19 cellular contexts compared by ENCODE assay signal in genomic region chr16:1817716-1818115, GRCh38. TPM values are rescaled to one million over a fixed set of nuclear protein-coding genes. Genes with fewer than 3 reads are reported as not detected.
DNase-seq lines count a peak whose midpoint lies in the region; ATAC-seq, FAIRE-seq and TF ChIP-seq lines count a peak whose summit lies in the region.
"Had no signal": no experiment of that assay in that cellular context is flagged by ENCODE, and none has a peak within 500 bp of the region (broad histone marks: within the 10 kb centered on the region; RNA-seq: fewer than 3 reads in every experiment).

No MANE protein-coding gene starts in this region.

- H3K79me2 ChIP-seq in HepG2 (ENCODE audit: insufficient read depth, low read length) (no peaks in the 10 kb centered on the region), PC-3 (ENCODE audit: low read length) (no peaks in the 10 kb centered on the region; the same call in 1 of the 2 replicates)

- no peak overlapping the region for H3K27ac ChIP-seq in RWPE2 (ENCODE audit: poor library complexity, severe bottlenecking)
- no peak overlapping the region for H3K27ac ChIP-seq in HepG2 (ENCODE audit: extremely low read length, insufficient read depth, low read length)
- H3K27ac ChIP-seq in PC-3 (ENCODE audit: low read length): no peak overlapping the region
- H3K27ac ChIP-seq: SK-N-MC had no signal

- H2AFZ ChIP-seq in HepG2 (ENCODE audit: low read length) (no peak overlapping the region), PC-3 (ENCODE audit: low read length) (no peak overlapping the region)

- peaks cover 17% of the 10 kb centered on the region for H3K36me3 Mint-ChIP-seq in activated CD8-positive, alpha-beta T cell treated with anti-CD3 and anti-CD28 coated beads for 36 hours (ENCODE audit: low read depth)

- no peak for TF ChIP-seq RAD21 in HepG2 (CRISPR knock-in tag; IDR thresholded peaks at IDR 0.05)

- H3K36me3 ChIP-seq in RWPE2 (ENCODE audit: low read depth): peaks cover 33% of the 10 kb centered on the region
- H3K36me3 ChIP-seq in HepG2 (replicated peaks in 1 of 2; ENCODE audit: control insufficient read depth in 1 of 2, insufficient read depth in 2 of 2, low read length in 2 of 2): peaks cover 16 to 43% of the 10 kb centered on the region in 2 experiments; a peak in 4 of 5 replicates
- peaks cover 4% of the 10 kb centered on the region; the same call in 1 of the 2 replicates for H3K36me3 ChIP-seq in PC-3 (ENCODE audit: low read depth, low read length)

- POLR2A ChIA-PET in HepG2 (lab: Yijun Ruan, JAX): no interaction called here
- POLR2A ChIA-PET in activated CD8-positive, alpha-beta T cell treated with anti-CD3 and anti-CD28 coated beads for 36 hours (lab: Charles Lee): no interaction called here
- POLR2A ChIA-PET in PC-3 (lab: Charles Lee; ENCODE audit: unreplicated experiment): no interaction called here

- H4K20me1 ChIP-seq in HepG2 (ENCODE audit: insufficient read depth, low read length) (peaks cover 5% of the 10 kb centered on the region; the same call in 1 of the 2 replicates), PC-3 (ENCODE audit: low read length) (no peaks in the 10 kb centered on the region)

- CTCF ChIA-PET in HepG2 (lab: Yijun Ruan, JAX; ENCODE audit: low intra/inter-chr PET ratio, low total read pairs): no interaction called here
- CTCF ChIA-PET in activated CD8-positive, alpha-beta T cell treated with anti-CD3 and anti-CD28 coated beads for 36 hours (lab: Charles Lee): no interaction called here
- CTCF ChIA-PET in PC-3 (lab: Charles Lee): no interaction called here

- no peak overlapping the region for H3K4me3 Mint-ChIP-seq in activated CD8-positive, alpha-beta T cell treated with anti-CD3 and anti-CD28 coated beads for 36 hours
- H3K4me3 Mint-ChIP-seq: CD4-positive, CD25-positive, alpha-beta regulatory T cell had no signal

- H3K9me2 ChIP-seq in PC-3 (replicated peaks; ENCODE audit: low read length): no peaks in the 10 kb centered on the region

- H3K9me3 ChIP-seq in RWPE2 (ENCODE audit: severe bottlenecking) (no peaks in the 10 kb centered on the region), HepG2 (ENCODE audit: low read length) (no peaks in the 10 kb centered on the region), PC-3 (ENCODE audit: low read length) (no peaks in the 10 kb centered on the region)
- H3K9me3 ChIP-seq: BE2C had no signal

- H3K4me3 ChIP-seq in RWPE2 (ENCODE audit: severe bottlenecking) (no peak overlapping the region), HepG2 (replicated peaks in 1 of 3; ENCODE audit: insufficient read depth in 1 of 3, low read depth in 2 of 3, low read length in 3 of 3) (no peak overlapping the region), PC-3 (ENCODE audit: low read length) (no peak overlapping the region)
- H3K4me3 ChIP-seq: SK-N-MC had no signal

- TF ChIP-seq POLR2A in HepG2 (IDR thresholded peaks at IDR 0.05; ENCODE audit: insufficient read depth in 1 of 2, low read depth in 2 of 2, low read length in 2 of 2): no peak

- ATAC-seq in RWPE2 (ENCODE audit: low read depth) (no peak), HepG2 (peak; percentile 11; the same call in 2 of the 3 replicates), PC-3 (no peak)
- no peak for ATAC-seq in activated CD8-positive, alpha-beta T cell treated with anti-CD3 and anti-CD28 coated beads for 36 hours

- TF ChIP-seq CTCF in RWPE2 (IDR thresholded peaks at IDR 0.05; ENCODE audit: poor library complexity, severe bottlenecking) (no peak), HepG2 (CRISPR knock-in tag; IDR thresholded peaks at IDR 0.05) (no peak), PC-3 (conservative IDR thresholded peaks at IDR 0.05; ENCODE audit: low read depth, low read length) (no peak)
- TF ChIP-seq CTCF in activated CD8-positive, alpha-beta T cell treated with anti-CD3 and anti-CD28 coated beads for 36 hours (IDR thresholded peaks at IDR 0.05): no peak

- BruUV-seq in HepG2 (replicated peaks; lab: Mats Ljungman, UMichigan) (no TSS peak), PC-3 (replicated peaks; lab: Mats Ljungman, UMichigan) (no TSS peak)

- H3K27me3 Mint-ChIP-seq in activated CD8-positive, alpha-beta T cell treated with anti-CD3 and anti-CD28 coated beads for 36 hours: no peaks in the 10 kb centered on the region
- H3K27me3 Mint-ChIP-seq: CD4-positive, CD25-positive, alpha-beta regulatory T cell had no signal

- no peaks in the 10 kb centered on the region for H3K9me3 Mint-ChIP-seq in activated CD8-positive, alpha-beta T cell treated with anti-CD3 and anti-CD28 coated beads for 36 hours
- H3K9me3 Mint-ChIP-seq: CD4-positive, CD25-positive, alpha-beta regulatory T cell had no signal

- H3K4me1 ChIP-seq in RWPE2 (ENCODE audit: insufficient read depth, poor library complexity, severe bottlenecking) (no peaks in the 10 kb centered on the region), HepG2 (ENCODE audit: insufficient read depth, low read length) (peaks cover 5% of the 10 kb centered on the region), PC-3 (ENCODE audit: insufficient read depth, low read length) (peaks cover 5% of the 10 kb centered on the region; the same call in 1 of the 2 replicates)
- H3K4me1 ChIP-seq: BE2C had no signal

- H3K27me3 ChIP-seq in RWPE2 (ENCODE audit: insufficient read depth, poor library complexity, severe bottlenecking): no peaks in the 10 kb centered on the region
- H3K27me3 ChIP-seq in HepG2 (ENCODE audit: control insufficient read depth in 1 of 2, insufficient read depth in 2 of 2, low read length in 2 of 2): no peaks in the 10 kb centered on the region
- no peaks in the 10 kb centered on the region for H3K27me3 ChIP-seq in PC-3 (ENCODE audit: low read length)
- H3K27me3 ChIP-seq: BE2C had no signal

- H3K9ac ChIP-seq in HepG2 (ENCODE audit: insufficient read depth, low read depth, low read length) (no peak overlapping the region), PC-3 (ENCODE audit: low read length) (no peak overlapping the region)

- FAIRE-seq in HepG2 (lab: Jason Lieb, UNC): no peak
- FAIRE-seq: A204.1, RCC 7860 had no signal

- 97% methylated on average over 13 of the region's 17 CpGs for WGBS in HepG2 (ENCODE audit: low lambda C conversion rate)

- peak; percentile 58 for DNase-seq in RWPE2 (ENCODE audit: low spot score)
- no peak for DNase-seq in HepG2 (ENCODE audit: low spot score)
- no peak for DNase-seq in activated CD8-positive, alpha-beta T cell treated with anti-CD3 and anti-CD28 coated beads for 36 hours
- no peak for DNase-seq in PC-3
- DNase-seq: BE2C; CD4-positive, CD25-positive, alpha-beta regulatory T cell; COR-L47; DMS 273 treated with DMSO at 0.1 percent for 48 hours; DND-41; KG1; NCI-H1105 treated with DMSO at 0.1 percent for 48 hours; NCI-H1694; Right ventricle myocardium superior had no signal

- H3K27ac Mint-ChIP-seq in activated CD8-positive, alpha-beta T cell treated with anti-CD3 and anti-CD28 coated beads for 36 hours: no peak overlapping the region
- H3K27ac Mint-ChIP-seq: CD4-positive, CD25-positive, alpha-beta regulatory T cell had no signal

- peaks cover 10% of the 10 kb centered on the region for H3K4me1 Mint-ChIP-seq in activated CD8-positive, alpha-beta T cell treated with anti-CD3 and anti-CD28 coated beads for 36 hours (ENCODE audit: low read depth)

- TF ChIP-seq EP300 in HepG2 (IDR thresholded peaks at IDR 0.05; ENCODE audit: low read depth in 2 of 2, low read length in 2 of 2): no peak
- TF ChIP-seq EP300 in HepG2 (CRISPR knock-in tag; IDR thresholded peaks at IDR 0.05; ENCODE audit: borderline replicate concordance): no peak

- H3F3A ChIP-seq in PC-3 (ENCODE audit: low read length, unreplicated experiment): no peaks in the 10 kb centered on the region

- no peak overlapping the region for H3K4me2 ChIP-seq in HepG2 (ENCODE audit: low read depth, low read length)
- H3K4me2 ChIP-seq in PC-3 (ENCODE audit: low read length): no peak overlapping the region

- in situ Hi-C loops in HepG2 (cut with HindIII; ENCODE audit: extremely low pct_ligation_motif_present, low pct_unique_long_range_greater_than_20kb): no loop called here

- intact Hi-C loops in HepG2 (cut with micrococcal nuclease; ENCODE audit: unreplicated experiment) (no loop called here), PC-3 (cut with micrococcal nuclease) (no loop called here)
- intact Hi-C loops in activated CD8-positive, alpha-beta T cell treated with anti-CD3 and anti-CD28 coated beads for 36 hours (cut with micrococcal nuclease): no loop called here

RNA-seq across cellular contexts. Expression of gene HAGH, which starts 8.9 kb away (rescaled TPM):
- total RNA-seq in HepG2 (2016; rRNA removed; fragmentation: Illumina TruSeq; extraction: Trizol) (55.6 and 70.4 TPM in 2 replicates), PC-3 (2014; rRNA removed) (96.9 and 99.5 TPM in 2 replicates)
- 53.2 and 53.5 TPM in 2 replicates for total RNA-seq in HepG2 (2016; cell fraction: cytosol; rRNA removed; fragmentation: Illumina TruSeq; extraction: Trizol; ENCODE audit: low read depth)
- 55.0 and 68.2 TPM in 2 replicates for total RNA-seq in HepG2 (2016; cell fraction: insoluble cytoplasmic fraction; rRNA removed; fragmentation: Illumina TruSeq; extraction: Trizol)
- total RNA-seq in HepG2 (2016; cell fraction: membrane; rRNA removed; fragmentation: Illumina TruSeq; extraction: Trizol): 61.0 and 73.1 TPM in 2 replicates
- total RNA-seq in HepG2 (2016; cell fraction: nucleus; rRNA removed; fragmentation: Illumina TruSeq; extraction: Trizol): 34.7 and 44.2 TPM in 2 replicates
- polyA plus RNA-seq in HepG2 (2011; rRNA removed): 95.4 and 110 TPM in 2 replicates
- polyA plus RNA-seq in HepG2 (2011; cell fraction: cytosol; rRNA removed): 119 and 163 TPM in 2 replicates
- 106 and 108 TPM in 2 replicates for polyA plus RNA-seq in HepG2 (2011; cell fraction: nucleus; rRNA removed)
- polyA plus RNA-seq in HepG2 (2012): 60.5 and 77.2 TPM in 2 replicates
- polyA plus RNA-seq in HepG2 (2016; cell fraction: cytosol; fragmentation: Illumina TruSeq; extraction: Trizol; ENCODE audit: low read depth): 50.0 and 65.6 TPM in 2 replicates
- 79.6 and 80.3 TPM in 2 replicates for polyA plus RNA-seq in HepG2 (2016; cell fraction: insoluble cytoplasmic fraction; fragmentation: Illumina TruSeq; extraction: Trizol; ENCODE audit: low read depth)
- 53.0 and 70.2 TPM in 2 replicates for polyA plus RNA-seq in HepG2 (2016; cell fraction: membrane; fragmentation: Illumina TruSeq; extraction: Trizol; ENCODE audit: low read depth)
- 90.2 and 92.4 TPM in 2 replicates for polyA plus RNA-seq in HepG2 (2016; cell fraction: nucleus; fragmentation: Illumina TruSeq; extraction: Trizol; ENCODE audit: insufficient read depth, low read depth)
- polyA minus RNA-seq in HepG2 (2011; rRNA and poly(A)+ RNA removed; ENCODE audit: low replicate concordance): 59.0 and 90.8 TPM in 2 replicates
- polyA minus RNA-seq in HepG2 (2011; cell fraction: cytosol; rRNA and poly(A)+ RNA removed): 25.4 and 27.3 TPM in 2 replicates
- polyA minus RNA-seq in HepG2 (2011; cell fraction: nucleus; rRNA and poly(A)+ RNA removed): 28.8 and 29.0 TPM in 2 replicates
- total RNA-seq in activated CD8-positive, alpha-beta T cell treated with anti-CD3 and anti-CD28 coated beads for 36 hours: 10 to 100 TPM; 32.0 to 35.7 TPM

RNA-seq across cellular contexts. Expression of gene FAHD1, which starts 9.3 kb away (rescaled TPM):
- total RNA-seq in HepG2 (2016; rRNA removed; fragmentation: Illumina TruSeq; extraction: Trizol) (45.3 and 55.1 TPM in 2 replicates), PC-3 (2014; rRNA removed) (37.5 and 47.5 TPM in 2 replicates)
- total RNA-seq in HepG2 (2016; cell fraction: cytosol; rRNA removed; fragmentation: Illumina TruSeq; extraction: Trizol; ENCODE audit: low read depth): 8.0 and 8.3 TPM in 2 replicates
- total RNA-seq in HepG2 (2016; cell fraction: insoluble cytoplasmic fraction; rRNA removed; fragmentation: Illumina TruSeq; extraction: Trizol): 46.8 and 59.4 TPM in 2 replicates
- total RNA-seq in HepG2 (2016; cell fraction: membrane; rRNA removed; fragmentation: Illumina TruSeq; extraction: Trizol): 20.5 and 23.1 TPM in 2 replicates
- total RNA-seq in HepG2 (2016; cell fraction: nucleus; rRNA removed; fragmentation: Illumina TruSeq; extraction: Trizol): 18.8 and 24.7 TPM in 2 replicates
- polyA plus RNA-seq in HepG2 (2011; rRNA removed): 39.0 and 45.0 TPM in 2 replicates
- polyA plus RNA-seq in HepG2 (2011; cell fraction: cytosol; rRNA removed): 57.1 and 75.7 TPM in 2 replicates
- 22.0 and 25.9 TPM in 2 replicates for polyA plus RNA-seq in HepG2 (2011; cell fraction: nucleus; rRNA removed)
- 27.5 and 30.7 TPM in 2 replicates for polyA plus RNA-seq in HepG2 (2012)
- polyA plus RNA-seq in HepG2 (2016; cell fraction: cytosol; fragmentation: Illumina TruSeq; extraction: Trizol; ENCODE audit: low read depth): 7.4 and 8.6 TPM in 2 replicates
- 61.9 and 65.6 TPM in 2 replicates for polyA plus RNA-seq in HepG2 (2016; cell fraction: insoluble cytoplasmic fraction; fragmentation: Illumina TruSeq; extraction: Trizol; ENCODE audit: low read depth)
- polyA plus RNA-seq in HepG2 (2016; cell fraction: membrane; fragmentation: Illumina TruSeq; extraction: Trizol; ENCODE audit: low read depth): 16.5 and 18.2 TPM in 2 replicates
- polyA plus RNA-seq in HepG2 (2016; cell fraction: nucleus; fragmentation: Illumina TruSeq; extraction: Trizol; ENCODE audit: insufficient read depth, low read depth): 23.5 and 28.3 TPM in 2 replicates
- 39.8 and 128 TPM in 2 replicates for polyA minus RNA-seq in HepG2 (2011; rRNA and poly(A)+ RNA removed; ENCODE audit: low replicate concordance)
- 38.0 and 43.7 TPM in 2 replicates for polyA minus RNA-seq in HepG2 (2011; cell fraction: cytosol; rRNA and poly(A)+ RNA removed)
- 41.5 and 42.2 TPM in 2 replicates for polyA minus RNA-seq in HepG2 (2011; cell fraction: nucleus; rRNA and poly(A)+ RNA removed)
- 10 to 100 TPM; 14.2 to 17.8 TPM for total RNA-seq in activated CD8-positive, alpha-beta T cell treated with anti-CD3 and anti-CD28 coated beads for 36 hours

RNA-seq across cellular contexts. Expression of gene IGFALS, which starts 24.2 kb away (rescaled TPM):
- total RNA-seq in HepG2 (2016; rRNA removed; fragmentation: Illumina TruSeq; extraction: Trizol) (0.81 and 2.4 TPM in 2 replicates), PC-3 (2014; rRNA removed) (not detected in 2 replicates)
- 0.26 and 0.30 TPM in 2 replicates for total RNA-seq in HepG2 (2016; cell fraction: cytosol; rRNA removed; fragmentation: Illumina TruSeq; extraction: Trizol; ENCODE audit: low read depth)
- total RNA-seq in HepG2 (2016; cell fraction: insoluble cytoplasmic fraction; rRNA removed; fragmentation: Illumina TruSeq; extraction: Trizol): 1.4 and 2.1 TPM in 2 replicates
- 0.79 and 0.87 TPM in 2 replicates for total RNA-seq in HepG2 (2016; cell fraction: membrane; rRNA removed; fragmentation: Illumina TruSeq; extraction: Trizol)
- 2.0 TPM in 2 replicates for total RNA-seq in HepG2 (2016; cell fraction: nucleus; rRNA removed; fragmentation: Illumina TruSeq; extraction: Trizol)
- polyA plus RNA-seq in HepG2 (2011; rRNA removed): 0.34 and 0.95 TPM in 2 replicates
- 0.55 and 0.68 TPM in 2 replicates for polyA plus RNA-seq in HepG2 (2011; cell fraction: cytosol; rRNA removed)
- 2.1 and 2.3 TPM in 2 replicates for polyA plus RNA-seq in HepG2 (2011; cell fraction: nucleus; rRNA removed)
- 0.31 and 0.49 TPM in 2 replicates for polyA plus RNA-seq in HepG2 (2012)
- polyA plus RNA-seq in HepG2 (2016; cell fraction: cytosol; fragmentation: Illumina TruSeq; extraction: Trizol; ENCODE audit: low read depth): 0.14 and 0.37 TPM in 2 replicates
- polyA plus RNA-seq in HepG2 (2016; cell fraction: insoluble cytoplasmic fraction; fragmentation: Illumina TruSeq; extraction: Trizol; ENCODE audit: low read depth): 0.97 and 1.1 TPM in 2 replicates
- polyA plus RNA-seq in HepG2 (2016; cell fraction: membrane; fragmentation: Illumina TruSeq; extraction: Trizol; ENCODE audit: low read depth): 0.45 and 0.69 TPM in 2 replicates
- polyA plus RNA-seq in HepG2 (2016; cell fraction: nucleus; fragmentation: Illumina TruSeq; extraction: Trizol; ENCODE audit: insufficient read depth, low read depth): 2.3 and 2.7 TPM in 2 replicates
- polyA minus RNA-seq in HepG2 (2011; rRNA and poly(A)+ RNA removed; ENCODE audit: low replicate concordance): 1.5 TPM in 1 of 2 replicates, not detected in the other
- 0.59 TPM in 1 of 2 replicates, not detected in the other for polyA minus RNA-seq in HepG2 (2011; cell fraction: cytosol; rRNA and poly(A)+ RNA removed)
- 0.50 and 0.77 TPM in 2 replicates for polyA minus RNA-seq in HepG2 (2011; cell fraction: nucleus; rRNA and poly(A)+ RNA removed)
- total RNA-seq in activated CD8-positive, alpha-beta T cell treated with anti-CD3 and anti-CD28 coated beads for 36 hours: not detected
- total RNA-seq: G401, H4, NCI-H460 had no signal

RNA-seq across cellular contexts. Expression of gene NUBP2, which starts 35.0 kb away (rescaled TPM):
- total RNA-seq in HepG2 (2016; rRNA removed; fragmentation: Illumina TruSeq; extraction: Trizol): 43.8 and 61.5 TPM in 2 replicates
- total RNA-seq in HepG2 (2016; cell fraction: cytosol; rRNA removed; fragmentation: Illumina TruSeq; extraction: Trizol; ENCODE audit: low read depth): 45.7 and 50.6 TPM in 2 replicates
- 43.0 and 67.3 TPM in 2 replicates for total RNA-seq in HepG2 (2016; cell fraction: insoluble cytoplasmic fraction; rRNA removed; fragmentation: Illumina TruSeq; extraction: Trizol)
- 59.0 and 63.2 TPM in 2 replicates for total RNA-seq in HepG2 (2016; cell fraction: membrane; rRNA removed; fragmentation: Illumina TruSeq; extraction: Trizol)
- total RNA-seq in HepG2 (2016; cell fraction: nucleus; rRNA removed; fragmentation: Illumina TruSeq; extraction: Trizol): 26.2 and 29.2 TPM in 2 replicates
- 25.7 and 33.5 TPM in 2 replicates for polyA plus RNA-seq in HepG2 (2011; rRNA removed)
- polyA plus RNA-seq in HepG2 (2011; cell fraction: cytosol; rRNA removed): 26.7 and 51.2 TPM in 2 replicates
- polyA plus RNA-seq in HepG2 (2011; cell fraction: nucleus; rRNA removed): 80.7 and 89.5 TPM in 2 replicates
- polyA plus RNA-seq in HepG2 (2012): 19.8 and 31.7 TPM in 2 replicates
- polyA plus RNA-seq in HepG2 (2016; cell fraction: cytosol; fragmentation: Illumina TruSeq; extraction: Trizol; ENCODE audit: low read depth): 46.9 and 52.9 TPM in 2 replicates
- polyA plus RNA-seq in HepG2 (2016; cell fraction: insoluble cytoplasmic fraction; fragmentation: Illumina TruSeq; extraction: Trizol; ENCODE audit: low read depth): 40.4 and 46.6 TPM in 2 replicates
- polyA plus RNA-seq in HepG2 (2016; cell fraction: membrane; fragmentation: Illumina TruSeq; extraction: Trizol; ENCODE audit: low read depth): 47.2 and 53.9 TPM in 2 replicates
- 63.4 and 63.9 TPM in 2 replicates for polyA plus RNA-seq in HepG2 (2016; cell fraction: nucleus; fragmentation: Illumina TruSeq; extraction: Trizol; ENCODE audit: insufficient read depth, low read depth)
- polyA minus RNA-seq in HepG2 (2011; rRNA and poly(A)+ RNA removed; ENCODE audit: low replicate concordance): 21.1 and 26.9 TPM in 2 replicates
- 14.3 and 16.7 TPM in 2 replicates for polyA minus RNA-seq in HepG2 (2011; cell fraction: cytosol; rRNA and poly(A)+ RNA removed)
- 12.1 and 14.0 TPM in 2 replicates for polyA minus RNA-seq in HepG2 (2011; cell fraction: nucleus; rRNA and poly(A)+ RNA removed)
- total RNA-seq in activated CD8-positive, alpha-beta T cell treated with anti-CD3 and anti-CD28 coated beads for 36 hours: 10 to 100 TPM; 43.5 to 45.0 TPM
- 95.1 and 128 TPM in 2 replicates for total RNA-seq in PC-3 (2014; rRNA removed)

RNA-seq across cellular contexts. Expression of gene SPSB3, which starts 35.3 kb away (rescaled TPM):
- total RNA-seq in HepG2 (2016; rRNA removed; fragmentation: Illumina TruSeq; extraction: Trizol): 8.2 and 13.2 TPM in 2 replicates
- total RNA-seq in HepG2 (2016; cell fraction: cytosol; rRNA removed; fragmentation: Illumina TruSeq; extraction: Trizol; ENCODE audit: low read depth): 8.6 and 9.9 TPM in 2 replicates
- 6.5 and 13.8 TPM in 2 replicates for total RNA-seq in HepG2 (2016; cell fraction: insoluble cytoplasmic fraction; rRNA removed; fragmentation: Illumina TruSeq; extraction: Trizol)
- total RNA-seq in HepG2 (2016; cell fraction: membrane; rRNA removed; fragmentation: Illumina TruSeq; extraction: Trizol): 9.4 and 12.7 TPM in 2 replicates
- total RNA-seq in HepG2 (2016; cell fraction: nucleus; rRNA removed; fragmentation: Illumina TruSeq; extraction: Trizol): 14.1 and 16.2 TPM in 2 replicates
- 21.9 and 26.7 TPM in 2 replicates for polyA plus RNA-seq in HepG2 (2011; rRNA removed)
- polyA plus RNA-seq in HepG2 (2011; cell fraction: cytosol; rRNA removed): 15.4 and 25.3 TPM in 2 replicates
- 142 and 184 TPM in 2 replicates for polyA plus RNA-seq in HepG2 (2011; cell fraction: nucleus; rRNA removed)
- polyA plus RNA-seq in HepG2 (2012): 12.3 and 24.9 TPM in 2 replicates
- 6.4 and 7.5 TPM in 2 replicates for polyA plus RNA-seq in HepG2 (2016; cell fraction: cytosol; fragmentation: Illumina TruSeq; extraction: Trizol; ENCODE audit: low read depth)
- 7.6 and 8.0 TPM in 2 replicates for polyA plus RNA-seq in HepG2 (2016; cell fraction: insoluble cytoplasmic fraction; fragmentation: Illumina TruSeq; extraction: Trizol; ENCODE audit: low read depth)
- polyA plus RNA-seq in HepG2 (2016; cell fraction: membrane; fragmentation: Illumina TruSeq; extraction: Trizol; ENCODE audit: low read depth): 6.8 and 7.3 TPM in 2 replicates
- polyA plus RNA-seq in HepG2 (2016; cell fraction: nucleus; fragmentation: Illumina TruSeq; extraction: Trizol; ENCODE audit: insufficient read depth, low read depth): 29.9 and 32.1 TPM in 2 replicates
- polyA minus RNA-seq in HepG2 (2011; rRNA and poly(A)+ RNA removed; ENCODE audit: low replicate concordance): 15.4 and 19.4 TPM in 2 replicates
- 4.5 and 8.0 TPM in 2 replicates for polyA minus RNA-seq in HepG2 (2011; cell fraction: cytosol; rRNA and poly(A)+ RNA removed)
- polyA minus RNA-seq in HepG2 (2011; cell fraction: nucleus; rRNA and poly(A)+ RNA removed): 12.4 and 13.7 TPM in 2 replicates
- total RNA-seq in activated CD8-positive, alpha-beta T cell treated with anti-CD3 and anti-CD28 coated beads for 36 hours: 10 to 100 TPM; 14.4 to 15.2 TPM
- 27.4 and 30.4 TPM in 2 replicates for total RNA-seq in PC-3 (2014; rRNA removed)
